Comparison of ENCODE assay signal across 8 cellular contexts in the genomic region with DNA sequence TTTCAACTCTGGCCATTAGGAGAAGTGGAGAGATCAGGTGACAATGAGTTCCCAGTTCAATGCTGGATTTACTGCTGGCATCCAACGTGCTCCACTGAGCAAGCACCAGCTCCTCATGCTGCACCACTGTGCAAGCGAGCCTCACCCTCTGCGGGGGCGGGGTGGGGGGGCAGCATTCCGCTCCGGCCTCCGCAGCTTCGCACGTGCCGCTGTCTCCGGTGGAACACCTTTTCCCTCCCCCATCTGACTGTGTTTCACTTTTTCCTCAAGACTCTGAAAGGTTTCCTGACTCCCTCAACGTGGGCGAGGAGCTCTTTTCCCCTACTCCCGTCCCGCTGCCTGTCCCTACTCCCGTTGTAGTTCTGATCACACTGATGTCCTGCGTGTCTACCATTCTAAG. TPM values are rescaled to one million over a fixed set of nuclear protein-coding genes. Genes with fewer than 3 reads are reported as not detected.
DNase-seq lines count a peak whose midpoint lies in the region; ATAC-seq and TF ChIP-seq lines count a peak whose summit lies in the region.

No MANE protein-coding gene starts in this region.

- H3K27ac ChIP-seq in left lung = peak overlapping the region; percentile 6 to 67

- peak overlapping the region; percentile 100 for H3K27ac Mint-ChIP-seq in type B pancreatic cell

- peak overlapping the region; percentile 46 to 52 for H3K4me3 ChIP-seq in left lung

- H3K9me3 ChIP-seq in left lung = no peaks in the 10 kb centered on the region

- TF ChIP-seq CTCF in left lung (IDR thresholded peaks at IDR 0.05) (no peak), type B pancreatic cell (conservative IDR thresholded peaks at IDR 0.05) (no peak)

- H3K36me3 Mint-ChIP-seq in type B pancreatic cell = peaks cover 1% of the 10 kb centered on the region

- DNase-seq in activated T-cell treated with anti-CD3 and anti-CD28 coated beads for 4 hours = peak; percentile 17
- no peak for DNase-seq in activated T-cell treated with anti-CD3 and anti-CD28 coated beads, Interleukin-2, amount 50 U/mL, for 1 hour
- peak; percentile 36 for DNase-seq in astrocyte of the hippocampus (ENCODE audit: low read depth, low spot score)
- DNase-seq in left lung = peak in 1 of 2 donors; percentile 62
- DNase-seq in type B pancreatic cell (ENCODE audit: extremely low spot score, unreplicated experiment) = no peak
- DNase-seq in KG1 (lab: John Stamatoyannopoulos, UW) = no peak
- DNase-seq in activated CD8-positive, alpha-beta memory T cell treated with anti-CD3 and anti-CD28 coated beads, Interleukin-2, amount 50 U/mL, for 4 hours = no peak
- no peak for DNase-seq in GM19240 (ENCODE audit: insufficient read length, low spot score)

- H3K4me1 Mint-ChIP-seq in type B pancreatic cell (ENCODE audit: unreplicated experiment) = peaks cover 19% of the 10 kb centered on the region

- ATAC-seq in left lung = peak; percentile 64

- peaks cover 13 to 18% of the 10 kb centered on the region in 2 donors for H3K4me1 ChIP-seq in left lung

- H3K27me3 ChIP-seq in left lung = peaks cover 0 to 33% of the 10 kb centered on the region in 2 donors

- intact Hi-C loops in left lung (cut with DNase I) = no loop called here

- no peaks in the 10 kb centered on the region for H3K36me3 ChIP-seq in left lung

- no peaks in the 10 kb centered on the region for H3K9me3 Mint-ChIP-seq in type B pancreatic cell

- H3K27me3 Mint-ChIP-seq in type B pancreatic cell = no peaks in the 10 kb centered on the region

- H3K4me3 Mint-ChIP-seq in type B pancreatic cell = peak overlapping the region; percentile 84

RNA-seq across cellular contexts. Expression of a gene that starts 0.8 kb away (rescaled TPM):
- total RNA-seq in left lung (10 to 100 TPM; 17.8 to 37.6 TPM), type B pancreatic cell (ENCODE audit: low replicate concordance) (21.2 and 95.6 TPM in 2 replicates)

RNA-seq across cellular contexts. Expression of a gene that starts 32.9 kb away (rescaled TPM):
- total RNA-seq in left lung (under 1 TPM in 1 of 2 donors, not detected in 1; 0.61 TPM), type B pancreatic cell (ENCODE audit: low replicate concordance) (0.24 and 0.55 TPM in 2 replicates)

Comparison
In these comparisons a context has a peak if more than half of its experiments do, and no peak if none do; other contexts are left out.
1. DNase-seq: peak in activated T-cell treated with anti-CD3 and anti-CD28 coated beads for 4 hours (single experiment) and astrocyte of the hippocampus (single experiment); none in activated T-cell treated with anti-CD3 and anti-CD28 coated beads, Interleukin-2, amount 50 U/mL, for 1 hour (single experiment), type B pancreatic cell (single experiment), KG1 (single experiment), activated CD8-positive, alpha-beta memory T cell treated with anti-CD3 and anti-CD28 coated beads, Interleukin-2, amount 50 U/mL, for 4 hours (single experiment) and GM19240 (single experiment).